ENCODE assay signal across 16 cellular contexts in the genomic region with DNA sequence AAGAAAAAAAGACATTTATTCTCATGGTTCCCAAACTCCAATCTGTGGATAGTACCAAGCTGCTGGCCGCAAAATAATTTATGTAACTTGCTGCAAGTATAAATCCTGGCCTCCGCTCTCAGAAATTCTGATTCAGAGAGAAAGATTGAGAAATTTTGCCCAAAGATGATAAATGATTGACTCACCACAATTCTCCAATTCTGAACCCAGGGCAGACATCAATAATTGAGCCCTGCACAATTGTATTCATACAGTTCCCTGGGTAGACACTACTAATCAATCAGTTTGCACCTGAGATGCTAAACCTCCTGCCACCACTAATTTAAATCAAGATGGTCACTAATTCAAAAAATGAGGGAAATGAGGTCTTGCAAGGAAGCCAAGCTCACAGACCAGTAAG. TPM values are rescaled to one million over a fixed set of nuclear protein-coding genes. Genes with fewer than 3 reads are reported as not detected.
A peak's percentile ranks its signal among the peaks of the same experiment; 100 is the strongest.
DNase-seq lines count a peak whose midpoint lies in the region; ATAC-seq, FAIRE-seq and TF ChIP-seq lines count a peak whose summit lies in the region.
"Had no signal": no experiment of that assay in that cellular context is flagged by ENCODE, and none has a peak within 500 bp of the region (broad histone marks: within the 10 kb centered on the region; RNA-seq: fewer than 3 reads in every experiment).

No MANE protein-coding gene starts in this region.

- ATAC-seq in GM12878: no peak
- no peak for ATAC-seq in right cardiac atrium
- no peak for ATAC-seq in naive thymus-derived CD4-positive, alpha-beta T cell

- POLR2A ChIA-PET in GM12878 (lab: Charles Lee): no interaction called here
- POLR2A ChIA-PET in naive thymus-derived CD4-positive, alpha-beta T cell (lab: Charles Lee): no interaction called here

- DNase-seq in EL (peak; percentile 57), MG63 (peak; percentile 22), GM12878 (ENCODE audit: low read depth, low spot score) (no peak), foreskin fibroblast (peak; percentile 45 to 72), right cardiac atrium (no peak), hippocampal formation (lab: John Stamatoyannopoulos, UW) (no peak)
- DNase-seq in naive thymus-derived CD4-positive, alpha-beta T cell: no peak
- DNase-seq in stimulated activated naive CD4-positive, alpha-beta T cell treated with Interleukin-2 at 50 U/mL for 16 hours (lab: John Stamatoyannopoulos, UW): no peak
- DNase-seq: activated CD4-positive, CD25-positive, alpha-beta regulatory T cell treated with anti-CD3 and anti-CD28 coated beads, Interleukin-2, amount 50 U/mL, for 72 hours; kidney; NCI-H187 treated with DMSO at 0.1 percent for 48 hours had no signal

- H3K27ac ChIP-seq in GM12878 (ENCODE audit: control insufficient read depth, insufficient read depth) (no peak overlapping the region), right cardiac atrium (ENCODE audit: low read length) (no peak overlapping the region)
- H3K27ac ChIP-seq in naive thymus-derived CD4-positive, alpha-beta T cell (ENCODE audit: low read depth, low read length): no peak overlapping the region
- H3K27ac ChIP-seq: SJSA1 had no signal

- no peaks in the 10 kb centered on the region for H3K27me3 ChIP-seq in MG63
- H3K27me3 ChIP-seq in GM12878 (replicated peaks in 1 of 2; ENCODE audit: control insufficient read depth in 2 of 2, insufficient read depth in 2 of 2, low read length in 1 of 2): no peaks in the 10 kb centered on the region; a peak in 1 of 4 replicates
- no peaks in the 10 kb centered on the region for H3K27me3 ChIP-seq in right cardiac atrium (ENCODE audit: control insufficient read depth, insufficient read depth)
- no peaks in the 10 kb centered on the region for H3K27me3 ChIP-seq in naive thymus-derived CD4-positive, alpha-beta T cell (ENCODE audit: control insufficient read depth in 2 of 2, insufficient read depth in 2 of 2, low read length in 2 of 2)
- H3K27me3 ChIP-seq: adrenal gland, SJSA1 had no signal

- peaks cover 0 to 2% (median 0%) of the 10 kb centered on the region in 11 donors for H3K9me3 Mint-ChIP-seq in naive thymus-derived CD4-positive, alpha-beta T cell
- H3K9me3 Mint-ChIP-seq: nephron had no signal

- no peak overlapping the region for H2AFZ ChIP-seq in GM12878 (ENCODE audit: control insufficient read depth, low read depth, low read length)

- RAD21 ChIA-PET in GM12878 (lab: Charles Lee; ENCODE audit: unreplicated experiment): no interaction called here

- H3K4me2 ChIP-seq in GM12878 (ENCODE audit: control insufficient read depth, insufficient read depth): no peak overlapping the region

- TF ChIP-seq EP300 in GM12878 (IDR thresholded peaks at IDR 0.05; ENCODE audit: borderline replicate concordance in 1 of 2, control insufficient read depth in 1 of 2, low read depth in 2 of 2, low read length in 2 of 2): no peak

- no peak for TF ChIP-seq CTCF in GM12878 (IDR thresholded peaks at IDR 0.05 in 2 of 3, conservative IDR thresholded peaks at IDR 0.05 in 1 of 3; ENCODE audit: control insufficient read depth in 2 of 3, extremely low read depth in 1 of 3, insufficient read depth in 1 of 3, low read depth in 3 of 3, low read length in 3 of 3)
- TF ChIP-seq CTCF in foreskin fibroblast (IDR thresholded peaks at IDR 0.05; ENCODE audit: low read depth, low read length): no peak

- no peak overlapping the region for H3K27ac Mint-ChIP-seq in naive thymus-derived CD4-positive, alpha-beta T cell
- H3K27ac Mint-ChIP-seq: nephron had no signal

- H3K36me3 ChIP-seq in MG63 (no peaks in the 10 kb centered on the region), GM12878 (ENCODE audit: control insufficient read depth in 2 of 2, insufficient read depth in 2 of 2, low read length in 1 of 2) (no peaks in the 10 kb centered on the region)
- no peaks in the 10 kb centered on the region for H3K36me3 ChIP-seq in naive thymus-derived CD4-positive, alpha-beta T cell (ENCODE audit: control insufficient read depth in 2 of 3, insufficient read depth in 3 of 3, low read length in 3 of 3)
- H3K36me3 ChIP-seq: adrenal gland, SJSA1 had no signal

- CTCF ChIA-PET in GM12878 (lab: Yijun Ruan, JAX): interaction anchor here (0.6 to 3.0 kb wide), 2 partner anchors 50 to 751 kb away, joined by 3 to 12 read pairs; no protein-coding TSS in a partner anchor
- CTCF ChIA-PET in naive thymus-derived CD4-positive, alpha-beta T cell (lab: Charles Lee): interaction anchor here (0.6 to 1.2 kb wide), 2 partner anchors 10 to 369 kb away, joined by 3 to 4 read pairs; no protein-coding TSS in a partner anchor

- intact Hi-C loops in GM12878 (cut with micrococcal nuclease; ENCODE audit: unreplicated experiment): no loop called here
- intact Hi-C loops in right cardiac atrium (cut with DNase I): no loop called here
- intact Hi-C loops in naive thymus-derived CD4-positive, alpha-beta T cell (cut with micrococcal nuclease): no loop called here

- no peak overlapping the region for H3K9ac ChIP-seq in GM12878 (ENCODE audit: control insufficient read depth, insufficient read depth, low read length)

- no peak for TF ChIP-seq POLR2A in GM12878 (IDR thresholded peaks at IDR 0.05; ENCODE audit: low read depth, low read length)

- 93% methylated on average over 2 of the region's 2 CpGs for WGBS in GM12878 (ENCODE audit: insufficient coverage, insufficient replicate concordance, low lambda C conversion rate, missing lambda C conversion rate)
- WGBS in right cardiac atrium: 98% methylated on average over 2 of the region's 2 CpGs

- H3K4me1 ChIP-seq in GM12878 (ENCODE audit: control insufficient read depth, insufficient read depth, low read length): no peaks in the 10 kb centered on the region
- no peaks in the 10 kb centered on the region for H3K4me1 ChIP-seq in right cardiac atrium (ENCODE audit: control insufficient read depth, insufficient read depth, low read length)
- H3K4me1 ChIP-seq in naive thymus-derived CD4-positive, alpha-beta T cell (ENCODE audit: control insufficient read depth in 2 of 2, insufficient read depth in 2 of 2, low read length in 2 of 2): no peaks in the 10 kb centered on the region
- H3K4me1 ChIP-seq: adrenal gland, SJSA1 had no signal

- H3K9me3 ChIP-seq in MG63 (no peaks in the 10 kb centered on the region), GM12878 (replicated peaks; ENCODE audit: control insufficient read depth, insufficient read depth, low read length) (no peaks in the 10 kb centered on the region), right cardiac atrium (ENCODE audit: control insufficient read depth, low read length) (no peaks in the 10 kb centered on the region)
- no peaks in the 10 kb centered on the region for H3K9me3 ChIP-seq in naive thymus-derived CD4-positive, alpha-beta T cell (ENCODE audit: control insufficient read depth in 2 of 3, low read length in 3 of 3)
- H3K9me3 ChIP-seq: adrenal gland, SJSA1 had no signal

- peaks cover 4 to 14% (median 5%) of the 10 kb centered on the region in 5 donors for H3K27me3 Mint-ChIP-seq in naive thymus-derived CD4-positive, alpha-beta T cell

- FAIRE-seq in GM12878 (lab: Jason Lieb, UNC): no peak
- FAIRE-seq: endometrium, kidney had no signal

- H3K79me2 ChIP-seq in GM12878 (ENCODE audit: control insufficient read depth, insufficient read depth, low read length): no peaks in the 10 kb centered on the region

- in situ Hi-C loops in GM12878 (cut with MboI): no loop called here

- BruUV-seq in GM12878 (replicated peaks; lab: Mats Ljungman, UMichigan): no TSS peak

- no peaks in the 10 kb centered on the region for H3K36me3 Mint-ChIP-seq in naive thymus-derived CD4-positive, alpha-beta T cell

- no peak overlapping the region for H3K4me3 Mint-ChIP-seq in naive thymus-derived CD4-positive, alpha-beta T cell
- H3K4me3 Mint-ChIP-seq: nephron had no signal

- H3K4me1 Mint-ChIP-seq in naive thymus-derived CD4-positive, alpha-beta T cell: peaks cover 0 to 3% (median 0%) of the 10 kb centered on the region in 7 donors
- H3K4me1 Mint-ChIP-seq: nephron had no signal

- no peaks in the 10 kb centered on the region; the same call in 1 of the 2 replicates for H4K20me1 ChIP-seq in GM12878 (ENCODE audit: control insufficient read depth, insufficient read depth)

- SMC1A ChIA-PET in GM12878 (lab: Charles Lee; ENCODE audit: uncharacterized antibody, unreplicated experiment): interaction anchor here (1.3 kb wide), 1 partner anchor 51 kb away, joined by 3 read pairs; no protein-coding TSS in a partner anchor

- H3K4me3 ChIP-seq in MG63: no peak overlapping the region
- H3K4me3 ChIP-seq in GM12878: no peak overlapping the region
- H3K4me3 ChIP-seq in foreskin fibroblast (ENCODE audit: low read depth in 1 of 2, low read length in 2 of 2): no peak overlapping the region
- no peak overlapping the region for H3K4me3 ChIP-seq in right cardiac atrium (ENCODE audit: low read length)
- H3K4me3 ChIP-seq in naive thymus-derived CD4-positive, alpha-beta T cell (ENCODE audit: low read length): no peak overlapping the region
- H3K4me3 ChIP-seq: adrenal gland, SJSA1 had no signal

- no peak for TF ChIP-seq RAD21 in GM12878 (IDR thresholded peaks at IDR 0.05; ENCODE audit: insufficient read depth, low read depth, low read length)

RNA-seq across cellular contexts. Expression of a gene that starts 38.2 kb away (rescaled TPM):
- 0.20 and 1.1 TPM in 2 replicates for total RNA-seq in MG63 (2014; rRNA removed; shearing (Covaris generic); ENCODE audit: low replicate concordance)
- not detected in 2 replicates for total RNA-seq in GM12878 (2013; cell fraction: nucleolus; rRNA removed)
- total RNA-seq in GM12878 (2014; rRNA removed) (not detected in 2 replicates), GM12878 (2014; rRNA removed; fragmentation: Illumina TruSeq; extraction: Trizol) (not detected in 2 replicates), GM12878 (2021) (0.08 TPM in 1 of 2 replicates, not detected in the other), right cardiac atrium (1 to 10 TPM; 1.1 to 1.4 (median 1.2) TPM)
- polyA plus RNA-seq in GM12878 (2011; ENCODE audit: low read depth): not detected
- polyA plus RNA-seq in GM12878 (2011; rRNA removed) (not detected in 2 replicates), GM12878 (2014; fragmentation: Illumina TruSeq; extraction: Trizol) (not detected in 2 replicates), GM12878 (2014; fragmentation: Nextera tagmentation; extraction: Ambion mirVana) (not detected), GM12878 (2014; rRNA removed) (not detected in 2 replicates), GM12878 (2016; fragmentation: Nextera tagmentation; extraction: Ambion mirVana) (not detected), right cardiac atrium (0.57 TPM)
- not detected in 2 replicates for polyA plus RNA-seq in GM12878 (2011; cell fraction: cytosol; rRNA removed)
- not detected in 2 replicates for polyA plus RNA-seq in GM12878 (2011; cell fraction: nucleus; rRNA removed)
- polyA plus RNA-seq in GM12878 (2012): not detected in 2 replicates
- polyA minus RNA-seq in GM12878 (2011; rRNA and poly(A)+ RNA removed): not detected in 2 replicates
- not detected in 2 replicates for polyA minus RNA-seq in GM12878 (2011; cell fraction: cytosol; rRNA and poly(A)+ RNA removed)
- not detected in 2 replicates for polyA minus RNA-seq in GM12878 (2011; cell fraction: nucleus; rRNA and poly(A)+ RNA removed)
- under 1 TPM in 1 of 5 experiments, not detected in 4; 0.81 TPM for total RNA-seq in naive thymus-derived CD4-positive, alpha-beta T cell
- polyA plus RNA-seq in naive thymus-derived CD4-positive, alpha-beta T cell: not detected
- total RNA-seq: NCI-H460 had no signal

Comparison
In these comparisons a context has a peak if more than half of its experiments do, and no peak if none do; other contexts are left out.
1. DNase-seq: peak in EL (single experiment), MG63 (single experiment) and foreskin fibroblast (2 of 2); none in GM12878 (single experiment), right cardiac atrium (0 of 3), naive thymus-derived CD4-positive, alpha-beta T cell (0 of 9), hippocampal formation (0 of 2) and stimulated activated naive CD4-positive, alpha-beta T cell treated with Interleukin-2 at 50 U/mL for 16 hours (single experiment).